ENCODE assay signal across 1 cellular context in the genomic region with DNA sequence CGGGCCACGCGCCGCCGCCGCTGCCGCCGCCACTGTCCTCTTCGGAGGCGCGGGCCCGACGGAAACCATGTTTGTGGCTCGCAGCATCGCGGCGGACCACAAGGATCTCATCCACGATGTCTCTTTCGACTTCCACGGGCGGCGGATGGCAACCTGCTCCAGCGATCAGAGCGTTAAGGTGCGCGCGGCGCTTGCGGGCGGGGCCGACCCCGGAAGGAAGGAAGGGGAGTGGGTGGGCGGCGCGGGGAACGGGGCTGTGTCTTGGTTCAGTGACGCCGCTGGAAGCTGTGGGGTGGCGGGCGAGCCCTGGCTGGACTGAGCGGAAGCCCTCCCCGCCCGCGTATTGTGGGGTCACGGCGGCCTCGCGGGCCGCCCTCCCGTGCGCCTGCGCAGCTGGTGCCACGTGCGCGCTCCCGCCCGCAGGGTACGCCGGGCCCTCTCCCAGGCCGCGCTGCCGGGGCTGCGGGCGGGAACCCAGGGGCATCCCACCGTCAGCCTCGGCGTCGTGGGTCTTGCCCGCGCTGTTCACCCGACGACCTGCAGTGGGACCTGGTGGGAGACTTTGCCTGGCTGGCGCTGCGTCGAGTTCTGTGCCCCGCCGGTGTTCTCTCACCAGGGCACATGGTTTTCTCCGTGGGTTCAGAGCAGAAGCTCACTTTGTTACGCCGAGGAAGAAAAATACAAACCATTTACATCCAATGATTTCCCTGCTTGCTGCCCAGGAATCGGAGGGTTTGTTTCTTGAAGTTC.
TF ChIP-seq lines count a peak whose summit lies in the region.

No MANE protein-coding gene starts in this region.

TF ChIP-seq in GM12878, 131 proteins besides CTCF, POLR2A, EP300 and RAD21 (continued from another document):
- TF ChIP-seq, protein P1, sequence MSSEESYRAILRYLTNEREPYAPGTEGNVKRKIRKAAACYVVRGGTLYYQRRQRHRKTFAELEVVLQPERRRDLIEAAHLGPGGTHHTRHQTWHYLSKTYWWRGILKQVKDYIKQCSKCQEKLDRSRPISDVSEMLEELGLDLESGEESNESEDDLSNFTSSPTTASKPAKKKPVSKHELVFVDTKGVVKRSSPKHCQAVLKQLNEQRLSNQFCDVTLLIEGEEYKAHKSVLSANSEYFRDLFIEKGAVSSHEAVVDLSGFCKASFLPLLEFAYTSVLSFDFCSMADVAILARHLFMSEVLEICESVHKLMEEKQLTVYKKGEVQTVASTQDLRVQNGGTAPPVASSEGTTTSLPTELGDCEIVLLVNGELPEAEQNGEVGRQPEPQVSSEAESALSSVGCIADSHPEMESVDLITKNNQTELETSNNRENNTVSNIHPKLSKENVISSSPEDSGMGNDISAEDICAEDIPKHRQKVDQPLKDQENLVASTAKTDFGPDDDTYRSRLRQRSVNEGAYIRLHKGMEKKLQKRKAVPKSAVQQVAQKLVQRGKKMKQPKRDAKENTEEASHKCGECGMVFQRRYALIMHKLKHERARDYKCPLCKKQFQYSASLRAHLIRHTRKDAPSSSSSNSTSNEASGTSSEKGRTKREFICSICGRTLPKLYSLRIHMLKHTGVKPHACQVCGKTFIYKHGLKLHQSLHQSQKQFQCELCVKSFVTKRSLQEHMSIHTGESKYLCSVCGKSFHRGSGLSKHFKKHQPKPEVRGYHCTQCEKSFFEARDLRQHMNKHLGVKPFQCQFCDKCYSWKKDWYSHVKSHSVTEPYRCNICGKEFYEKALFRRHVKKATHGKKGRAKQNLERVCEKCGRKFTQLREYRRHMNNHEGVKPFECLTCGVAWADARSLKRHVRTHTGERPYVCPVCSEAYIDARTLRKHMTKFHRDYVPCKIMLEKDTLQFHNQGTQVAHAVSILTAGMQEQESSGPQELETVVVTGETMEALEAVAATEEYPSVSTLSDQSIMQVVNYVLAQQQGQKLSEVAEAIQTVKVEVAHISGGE (CRISPR knock-in tag; IDR thresholded peaks at IDR 0.05): peak; percentile 31; the same call in 1 of the 2 replicates
- TF ChIP-seq HDAC6 (IDR thresholded peaks at IDR 0.05; ENCODE audit: unreplicated experiment) (no peak), ZNF217 (IDR thresholded peaks at IDR 0.05) (0 out of 2 replicates have a peak, but pooled peaks have one; percentile 62), CREM (IDR thresholded peaks at IDR 0.05; ENCODE audit: low read depth) (peak; percentile 58; the same call in 1 of the 2 replicates), TCF3 (IDR thresholded peaks at IDR 0.05; ENCODE audit: borderline replicate concordance, insufficient read depth, low read depth, low read length) (0 out of 2 replicates have a peak, but pooled peaks have one; percentile 45), RUNX3 (IDR thresholded peaks at IDR 0.05; ENCODE audit: low read length) (peak; percentile 34), CHD4 (IDR thresholded peaks at IDR 0.05) (no peak), EGR1 (IDR thresholded peaks at IDR 0.05; ENCODE audit: borderline replicate concordance in 1 of 2, low read depth in 2 of 2, low read length in 2 of 2) (peak in 1 of 2 experiments; percentile 82; a peak in 2 of 3 replicates), BMI1 (IDR thresholded peaks at IDR 0.05; ENCODE audit: borderline replicate concordance) (no peak), SMC3 (IDR thresholded peaks at IDR 0.05; ENCODE audit: borderline replicate concordance, low read length) (no peak), DPF2 (IDR thresholded peaks at IDR 0.05) (peak; percentile 91), SMAD5 (IDR thresholded peaks at IDR 0.05; ENCODE audit: low read depth) (peak; percentile 78), POLR2AphosphoS5 (IDR thresholded peaks at IDR 0.05; ENCODE audit: low read length) (peak; percentile 78; the same call in 1 of the 2 replicates), IKZF2 (IDR thresholded peaks at IDR 0.05) (peak; percentile 16 to 24; a peak in 2 of 4 replicates), NRF1 (conservative IDR thresholded peaks at IDR 0.05; ENCODE audit: low read depth, low read length) (peak; percentile 86), NBN (IDR thresholded peaks at IDR 0.05) (peak; percentile 80), YBX1 (IDR thresholded peaks at IDR 0.05) (no peak), RCOR1 (conservative IDR thresholded peaks at IDR 0.05; ENCODE audit: low read depth, low read length) (0 out of 2 replicates have a peak, but pooled peaks have one; percentile 4), RAD51 (IDR thresholded peaks at IDR 0.05) (no peak), ATF7 (IDR thresholded peaks at IDR 0.05; ENCODE audit: low read depth) (no peak), ZNF622 (IDR thresholded peaks at IDR 0.05) (no peak), ESRRA (IDR thresholded peaks at IDR 0.05; ENCODE audit: low read length) (peak; percentile 62; the same call in 1 of the 2 replicates), BACH1 (IDR thresholded peaks at IDR 0.05; ENCODE audit: borderline replicate concordance) (0 out of 2 replicates have a peak, but pooled peaks have one; percentile 69), SRF (IDR thresholded peaks at IDR 0.05; ENCODE audit: low read depth in 2 of 2, low read length in 2 of 2) (no peak), IRF4 (IDR thresholded peaks at IDR 0.05; ENCODE audit: low read depth, low read length) (no peak), SKIL (IDR thresholded peaks at IDR 0.05; ENCODE audit: low read depth, poor library complexity, severe bottlenecking) (no peak), NFXL1 (IDR thresholded peaks at IDR 0.05; ENCODE audit: borderline replicate concordance) (no peak), BHLHE40 (IDR thresholded peaks at IDR 0.05; ENCODE audit: borderline replicate concordance in 1 of 2, low read depth in 2 of 2, low read length in 1 of 2) (peak; percentile 82 to 93), RB1 (IDR thresholded peaks at IDR 0.05; ENCODE audit: borderline replicate concordance) (peak; percentile 77; the same call in 1 of the 2 replicates), ETV6 (conservative IDR thresholded peaks at IDR 0.05 in 1 of 2, IDR thresholded peaks at IDR 0.05 in 1 of 2; ENCODE audit: borderline replicate concordance in 1 of 2, low read depth in 1 of 2) (peak in 1 of 2 experiments; percentile 72; a peak in 2 of 4 replicates), PAX5 (IDR thresholded peaks at IDR 0.05; ENCODE audit: borderline replicate concordance, low read depth, low read length) (peak; percentile 70; the same call in 1 of the 2 replicates), SIX5 (IDR thresholded peaks at IDR 0.05; ENCODE audit: low read depth, low read length, severe bottlenecking) (no peak), NKRF (conservative IDR thresholded peaks at IDR 0.05) (peak; percentile 70), STAT1 (conservative IDR thresholded peaks at IDR 0.05) (peak; percentile 40; the same call in 1 of the 2 replicates), HCFC1 (IDR thresholded peaks at IDR 0.05; ENCODE audit: low read length) (0 out of 2 replicates have a peak, but pooled peaks have one; percentile 8), NR2C1 (IDR thresholded peaks at IDR 0.05) (peak; percentile 82), KDM1A (IDR thresholded peaks at IDR 0.05; ENCODE audit: borderline replicate concordance) (no peak), HDGF (IDR thresholded peaks at IDR 0.05) (peak; percentile 61; the same call in 1 of the 2 replicates), CBFB (IDR thresholded peaks at IDR 0.05; ENCODE audit: low read depth) (no peak), POU2F2 (IDR thresholded peaks at IDR 0.05; ENCODE audit: borderline replicate concordance, low read depth, low read length) (peak; percentile 9; the same call in 1 of the 3 replicates), YY1 (IDR thresholded peaks at IDR 0.05; ENCODE audit: low read depth, low read length) (peak; percentile 60; the same call in 1 of the 2 replicates), MYB (IDR thresholded peaks at IDR 0.05; ENCODE audit: borderline replicate concordance, low read depth, low read length) (no peak), FOXM1 (IDR thresholded peaks at IDR 0.05; ENCODE audit: low read depth, low read length) (no peak), CHD2 (IDR thresholded peaks at IDR 0.05; ENCODE audit: borderline replicate concordance, low read depth, low read length) (no peak)
- TF ChIP-seq, protein P2, sequence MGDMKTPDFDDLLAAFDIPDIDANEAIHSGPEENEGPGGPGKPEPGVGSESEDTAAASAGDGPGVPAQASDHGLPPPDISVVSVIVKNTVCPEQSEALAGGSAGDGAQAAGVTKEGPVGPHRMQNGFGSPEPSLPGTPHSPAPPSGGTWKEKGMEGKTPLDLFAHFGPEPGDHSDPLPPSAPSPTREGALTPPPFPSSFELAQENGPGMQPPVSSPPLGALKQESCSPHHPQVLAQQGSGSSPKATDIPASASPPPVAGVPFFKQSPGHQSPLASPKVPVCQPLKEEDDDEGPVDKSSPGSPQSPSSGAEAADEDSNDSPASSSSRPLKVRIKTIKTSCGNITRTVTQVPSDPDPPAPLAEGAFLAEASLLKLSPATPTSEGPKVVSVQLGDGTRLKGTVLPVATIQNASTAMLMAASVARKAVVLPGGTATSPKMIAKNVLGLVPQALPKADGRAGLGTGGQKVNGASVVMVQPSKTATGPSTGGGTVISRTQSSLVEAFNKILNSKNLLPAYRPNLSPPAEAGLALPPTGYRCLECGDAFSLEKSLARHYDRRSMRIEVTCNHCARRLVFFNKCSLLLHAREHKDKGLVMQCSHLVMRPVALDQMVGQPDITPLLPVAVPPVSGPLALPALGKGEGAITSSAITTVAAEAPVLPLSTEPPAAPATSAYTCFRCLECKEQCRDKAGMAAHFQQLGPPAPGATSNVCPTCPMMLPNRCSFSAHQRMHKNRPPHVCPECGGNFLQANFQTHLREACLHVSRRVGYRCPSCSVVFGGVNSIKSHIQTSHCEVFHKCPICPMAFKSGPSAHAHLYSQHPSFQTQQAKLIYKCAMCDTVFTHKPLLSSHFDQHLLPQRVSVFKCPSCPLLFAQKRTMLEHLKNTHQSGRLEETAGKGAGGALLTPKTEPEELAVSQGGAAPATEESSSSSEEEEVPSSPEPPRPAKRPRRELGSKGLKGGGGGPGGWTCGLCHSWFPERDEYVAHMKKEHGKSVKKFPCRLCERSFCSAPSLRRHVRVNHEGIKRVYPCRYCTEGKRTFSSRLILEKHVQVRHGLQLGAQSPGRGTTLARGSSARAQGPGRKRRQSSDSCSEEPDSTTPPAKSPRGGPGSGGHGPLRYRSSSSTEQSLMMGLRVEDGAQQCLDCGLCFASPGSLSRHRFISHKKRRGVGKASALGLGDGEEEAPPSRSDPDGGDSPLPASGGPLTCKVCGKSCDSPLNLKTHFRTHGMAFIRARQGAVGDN (IDR thresholded peaks at IDR 0.05): peak; percentile 99
- TF ChIP-seq, protein P3, sequence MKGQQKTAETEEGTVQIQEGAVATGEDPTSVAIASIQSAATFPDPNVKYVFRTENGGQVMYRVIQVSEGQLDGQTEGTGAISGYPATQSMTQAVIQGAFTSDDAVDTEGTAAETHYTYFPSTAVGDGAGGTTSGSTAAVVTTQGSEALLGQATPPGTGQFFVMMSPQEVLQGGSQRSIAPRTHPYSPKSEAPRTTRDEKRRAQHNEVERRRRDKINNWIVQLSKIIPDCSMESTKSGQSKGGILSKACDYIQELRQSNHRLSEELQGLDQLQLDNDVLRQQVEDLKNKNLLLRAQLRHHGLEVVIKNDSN (IDR thresholded peaks at IDR 0.05; ENCODE audit: borderline replicate concordance, extremely low read length, insufficient read depth, low read depth, low read length): peak; percentile 90
- TF ChIP-seq, protein P4, sequence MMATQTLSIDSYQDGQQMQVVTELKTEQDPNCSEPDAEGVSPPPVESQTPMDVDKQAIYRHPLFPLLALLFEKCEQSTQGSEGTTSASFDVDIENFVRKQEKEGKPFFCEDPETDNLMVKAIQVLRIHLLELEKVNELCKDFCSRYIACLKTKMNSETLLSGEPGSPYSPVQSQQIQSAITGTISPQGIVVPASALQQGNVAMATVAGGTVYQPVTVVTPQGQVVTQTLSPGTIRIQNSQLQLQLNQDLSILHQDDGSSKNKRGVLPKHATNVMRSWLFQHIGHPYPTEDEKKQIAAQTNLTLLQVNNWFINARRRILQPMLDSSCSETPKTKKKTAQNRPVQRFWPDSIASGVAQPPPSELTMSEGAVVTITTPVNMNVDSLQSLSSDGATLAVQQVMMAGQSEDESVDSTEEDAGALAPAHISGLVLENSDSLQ (IDR thresholded peaks at IDR 0.05): 0 out of 2 replicates have a peak, but pooled peaks have one; percentile 41
